In the genomic region with DNA sequence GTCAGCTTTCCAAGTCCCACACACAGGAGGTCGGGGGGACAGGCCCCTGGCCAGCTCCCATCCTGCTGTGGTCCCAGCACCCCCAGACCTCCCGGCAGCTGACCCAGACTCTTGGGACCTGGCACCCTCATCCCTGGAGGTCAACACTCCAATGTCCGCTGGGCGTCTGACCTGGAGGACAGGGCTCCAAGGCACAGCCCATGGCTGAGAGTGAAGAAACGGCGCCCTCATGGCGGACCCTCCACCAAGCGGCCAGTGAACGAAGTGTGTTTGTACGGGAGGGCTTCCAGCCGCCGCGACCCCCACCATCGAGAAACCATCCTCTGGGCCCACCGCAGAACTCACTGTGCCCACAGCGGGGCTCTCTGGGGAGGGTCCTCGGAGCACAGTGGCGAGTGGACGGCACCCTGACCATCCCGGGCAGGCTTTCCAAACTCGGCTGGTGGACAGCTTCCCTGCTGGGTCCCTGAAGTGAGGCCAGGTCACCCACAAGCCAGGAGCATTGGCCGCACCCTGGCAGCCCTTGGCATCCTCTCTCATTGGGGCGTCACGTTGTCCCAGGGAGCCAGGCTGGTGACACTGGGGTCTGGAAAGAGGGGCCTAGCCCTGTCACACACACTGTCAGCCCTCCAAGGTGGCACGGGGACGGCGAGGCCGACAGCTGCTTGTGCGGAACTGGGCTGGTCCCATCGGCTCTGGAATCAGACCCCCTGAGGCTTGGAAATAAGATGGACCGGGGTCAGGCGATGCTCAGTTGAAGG, we compare ENCODE assay signal across 9 cellular contexts. TPM values are rescaled to one million over a fixed set of nuclear protein-coding genes. Genes with fewer than 3 reads are reported as not detected.
DNase-seq lines count a peak whose midpoint lies in the region; ATAC-seq and TF ChIP-seq lines count a peak whose summit lies in the region.
"Had no signal": no experiment of that assay in that cellular context is flagged by ENCODE, and none has a peak within 500 bp of the region (broad histone marks: within the 10 kb centered on the region; RNA-seq: fewer than 3 reads in every experiment).

No MANE protein-coding gene starts in this region.

- intact Hi-C loops in gastrocnemius medialis (cut with DNase I; ENCODE audit: low total_unique reads): no loop called here

- H3K27me3 ChIP-seq in BLaER1 treated with 17β-estradiol and CSF1 and Interleukin-3, amounts not matched to agents 10 nM and 100 nM: peaks cover 0 to 20% (median 9%) of the 10 kb centered on the region in 11 experiments; a peak in 13 of 22 replicates
- H3K27me3 ChIP-seq in layer of hippocampus (ENCODE audit: control insufficient read depth, insufficient read depth, low read length) (no peaks in the 10 kb centered on the region), gastrocnemius medialis (peaks cover 1 to 9% (median 7%) of the 10 kb centered on the region in 3 donors)

- H3K27ac ChIP-seq in BLaER1 treated with 17β-estradiol and CSF1 and Interleukin-3, amounts not matched to agents 10 nM and 100 nM: no peak overlapping the region
- peak overlapping the region; percentile 46 for H3K27ac ChIP-seq in layer of hippocampus (ENCODE audit: low read depth, low read length)
- peak overlapping the region; percentile 73 to 83 (median 80) for H3K27ac ChIP-seq in gastrocnemius medialis

- H3K9ac ChIP-seq in BLaER1 treated with 17β-estradiol and CSF1 and Interleukin-3, amounts not matched to agents 10 nM and 100 nM: no peak overlapping the region

- DNase-seq in astrocyte of the spinal cord (ENCODE audit: low read depth, low spot score): peak; percentile 38
- DNase-seq in gastrocnemius medialis: no peak
- DNase-seq in NCI-H2171 treated with DMSO at 0.1 percent for 48 hours (lab: John Stamatoyannopoulos, UW): no peak
- DNase-seq in NCI-H1417 (lab: John Stamatoyannopoulos, UW): no peak
- DNase-seq: naive B cell had no signal

- ATAC-seq in gastrocnemius medialis (no peak), HG03521 (IDR thresholded peaks at IDR 0.05; ENCODE audit: unreplicated experiment) (no peak), GM18520 (IDR thresholded peaks at IDR 0.05; ENCODE audit: unreplicated experiment) (no peak)

- no peaks in the 10 kb centered on the region for H3K36me3 ChIP-seq in BLaER1 treated with 17β-estradiol and CSF1 and Interleukin-3, amounts not matched to agents 10 nM and 100 nM
- H3K36me3 ChIP-seq in gastrocnemius medialis: no peaks in the 10 kb centered on the region

- in situ Hi-C loops in astrocyte of the spinal cord (cut with HindIII; ENCODE audit: low sequenced_read_pairs) (no loop called here), gastrocnemius medialis (cut with MboI; ENCODE audit: low sequenced_read_pairs in 4 of 4) (no loop called here)

- no peak overlapping the region; a peak in 1 of 20 replicates for H3K4me3 ChIP-seq in BLaER1 treated with 17β-estradiol and CSF1 and Interleukin-3, amounts not matched to agents 10 nM and 100 nM
- H3K4me3 ChIP-seq in astrocyte of the spinal cord (ENCODE audit: low read depth, low read length) (no peak overlapping the region), gastrocnemius medialis (no peak overlapping the region)

- H4K20me1 ChIP-seq in BLaER1 treated with 17β-estradiol and CSF1 and Interleukin-3, amounts not matched to agents 10 nM and 100 nM: peaks cover 0 to 8% (median 0%) of the 10 kb centered on the region in 11 experiments; a peak in 4 of 22 replicates

- TF ChIP-seq POLR2A in gastrocnemius medialis (IDR thresholded peaks at IDR 0.05): no peak

- TF ChIP-seq CTCF in astrocyte of the spinal cord (IDR thresholded peaks at IDR 0.05; ENCODE audit: low read depth, low read length): no peak
- no peak for TF ChIP-seq CTCF in gastrocnemius medialis (IDR thresholded peaks at IDR 0.05 in 4 of 5, conservative IDR thresholded peaks at IDR 0.05 in 1 of 5)

- peak overlapping the region; percentile 29 to 76 (median 61); a peak in 20 of 22 replicates for H3K4me2 ChIP-seq in BLaER1 treated with 17β-estradiol and CSF1 and Interleukin-3, amounts not matched to agents 10 nM and 100 nM

- peaks cover 9 to 27% (median 19%) of the 10 kb centered on the region in 10 experiments; a peak in 19 of 20 replicates for H3K4me1 ChIP-seq in BLaER1 treated with 17β-estradiol and CSF1 and Interleukin-3, amounts not matched to agents 10 nM and 100 nM
- peaks cover 4 to 8% of the 10 kb centered on the region in 2 donors for H3K4me1 ChIP-seq in gastrocnemius medialis

- H3K9me3 ChIP-seq in BLaER1 treated with 17β-estradiol and CSF1 and Interleukin-3, amounts not matched to agents 10 nM and 100 nM (replicated peaks in 1 of 11): no peaks in the 10 kb centered on the region; a peak in 1 of 22 replicates
- no peaks in the 10 kb centered on the region for H3K9me3 ChIP-seq in gastrocnemius medialis

RNA-seq across cellular contexts. Expression of gene COL6A2, which starts 47.8 kb away (rescaled TPM):
- 100 to 1,000 TPM in 2 of 4 donors, 10 to 100 TPM in 2; 44.0 to 141 (median 88.4) TPM for total RNA-seq in gastrocnemius medialis

Comparison
In these comparisons a context has a peak if more than half of its experiments do, and no peak if none do; other contexts are left out.
1. H3K27ac ChIP-seq: peak in layer of hippocampus (single experiment) and gastrocnemius medialis (4 of 4); none in BLaER1 treated with 17β-estradiol and CSF1 and Interleukin-3, amounts not matched to agents 10 nM and 100 nM (0 of 11).